8 cellular contexts compared by ENCODE assay signal in the genomic region with DNA sequence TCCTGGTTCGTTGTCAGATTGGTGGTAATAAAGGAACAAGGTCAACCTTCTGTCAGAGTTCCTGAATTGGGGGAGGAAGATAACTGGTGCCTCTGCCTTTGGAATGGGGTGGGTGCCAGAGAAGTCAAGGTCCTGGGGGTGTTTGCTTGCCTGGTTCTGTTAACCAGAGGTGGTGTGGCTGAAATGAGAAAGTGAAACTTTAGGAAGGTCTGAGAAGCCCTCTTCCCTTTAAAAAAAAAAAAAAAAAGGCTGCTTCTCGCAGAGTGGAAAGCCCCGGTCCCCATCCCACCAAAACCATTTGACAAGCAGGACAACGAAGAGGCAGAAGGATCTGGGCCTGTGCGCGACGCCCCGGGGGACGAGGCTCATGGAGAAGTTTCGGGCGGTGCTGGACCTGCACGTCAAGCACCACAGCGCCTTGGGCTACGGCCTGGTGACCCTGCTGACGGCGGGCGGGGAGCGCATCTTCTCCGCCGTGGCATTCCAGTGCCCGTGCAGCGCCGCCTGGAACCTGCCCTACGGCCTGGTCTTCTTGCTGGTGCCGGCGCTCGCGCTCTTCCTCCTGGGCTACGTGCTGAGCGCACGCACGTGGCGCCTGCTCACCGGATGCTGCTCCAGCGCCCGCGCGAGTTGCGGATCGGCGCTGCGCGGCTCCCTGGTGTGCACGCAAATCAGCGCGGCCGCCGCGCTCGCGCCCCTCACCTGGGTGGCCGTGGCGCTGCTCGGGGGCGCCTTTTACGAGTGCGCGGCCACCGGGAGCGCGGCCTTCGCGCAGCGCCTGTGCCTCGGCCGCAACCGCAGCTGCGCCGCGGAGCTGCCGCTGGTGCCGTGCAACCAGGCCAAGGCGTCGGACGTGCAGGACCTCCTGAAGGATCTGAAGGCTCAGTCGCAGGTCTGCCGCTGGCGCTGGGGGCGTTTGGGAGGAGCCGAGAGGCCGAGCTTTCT. TPM values are rescaled to one million over a fixed set of nuclear protein-coding genes. Genes with fewer than 3 reads are reported as not detected.
A peak's percentile ranks its signal among the peaks of the same experiment; 100 is the strongest.
DNase-seq lines count a peak whose midpoint lies in the region; ATAC-seq, FAIRE-seq and TF ChIP-seq lines count a peak whose summit lies in the region.

No MANE protein-coding gene starts in this region.

- peaks cover 23% of the 10 kb centered on the region for H3K4me1 Mint-ChIP-seq in activated T-cell treated with anti-CD3 and anti-CD28 coated beads, Interleukin-2, amount 50 U/mL, for 4 hours (ENCODE audit: low read depth)
- H3K4me1 Mint-ChIP-seq in Caco-2 (ENCODE audit: low read depth, unreplicated experiment), result no peaks in the 10 kb centered on the region

- H3K9me3 Mint-ChIP-seq in activated T-cell treated with anti-CD3 and anti-CD28 coated beads, Interleukin-2, amount 50 U/mL, for 4 hours, result no peaks in the 10 kb centered on the region
- H3K9me3 Mint-ChIP-seq in Caco-2 (ENCODE audit: unreplicated experiment), result no peaks in the 10 kb centered on the region

- no TSS peak for BruUV-seq in Caco-2 (replicated peaks; lab: Mats Ljungman, UMichigan)

- peak; percentile 61 for DNase-seq in GM12891 (ENCODE audit: insufficient read length, low spot score)
- peak; percentile 17 for DNase-seq in HFF-Myc (ENCODE audit: extremely low read depth, low read depth)
- peak; percentile 19 for DNase-seq in NCI-H1930 (lab: John Stamatoyannopoulos, UW)
- peak; percentile 40 for DNase-seq in activated T-cell treated with anti-CD3 and anti-CD28 coated beads, Interleukin-2, amount 50 U/mL, for 4 hours
- DNase-seq in foreskin melanocyte, result peak; percentile 38
- peak in 32 of 56 donors; percentile 1 to 72 (median 29) for DNase-seq in nucleus accumbens (lab: John Stamatoyannopoulos, UW)
- DNase-seq in upper lobe of left lung, result peak; percentile 57 to 91
- no peak for DNase-seq in Caco-2

- intact Hi-C loops in Caco-2 (cut with micrococcal nuclease; ENCODE audit: unreplicated experiment), result no loop called here

- no peak overlapping the region for H3K27ac Mint-ChIP-seq in Caco-2 (ENCODE audit: unreplicated experiment)

- H3K4me3 ChIP-seq in HFF-Myc (replicated peaks; ENCODE audit: low read depth, low read length) (peak overlapping the region; percentile 37), upper lobe of left lung (peak overlapping the region; percentile 12 to 61 (median 49)), Caco-2 (ENCODE audit: low read depth, low read length) (no peak overlapping the region)

- ATAC-seq in activated T-cell treated with anti-CD3 and anti-CD28 coated beads, Interleukin-2, amount 50 U/mL, for 4 hours, result peak; percentile 80 to 91
- peak; percentile 71 to 87 for ATAC-seq in upper lobe of left lung (ENCODE audit: low FRiP score in 2 of 2)

- H3K27me3 Mint-ChIP-seq in activated T-cell treated with anti-CD3 and anti-CD28 coated beads, Interleukin-2, amount 50 U/mL, for 4 hours (ENCODE audit: low read depth), result peaks cover 41% of the 10 kb centered on the region
- H3K27me3 Mint-ChIP-seq in Caco-2 (ENCODE audit: insufficient read depth, unreplicated experiment), result peaks cover 28% of the 10 kb centered on the region

- no peak for TF ChIP-seq POLR2A in GM12891 (IDR thresholded peaks at IDR 0.05; ENCODE audit: low read depth, low read length)
- peak in 1 of 4 donors; percentile 31 for TF ChIP-seq POLR2A in upper lobe of left lung (IDR thresholded peaks at IDR 0.05)

- TF ChIP-seq EP300 in upper lobe of left lung (IDR thresholded peaks at IDR 0.05), result no peak

- H3K27ac ChIP-seq in upper lobe of left lung, result peak overlapping the region in 3 of 4 donors; percentile 30 to 58 (median 57)

- CTCF ChIA-PET in Caco-2 (lab: Charles Lee), result interaction anchor here (0.6 kb wide), 1 partner anchor 64 kb away, joined by 3 read pairs; no protein-coding TSS in a partner anchor

- POLR2A ChIA-PET in Caco-2 (lab: Charles Lee), result no interaction called here

- FAIRE-seq in GM12891 (lab: Jason Lieb, UNC), result peak; percentile 96

- WGBS in upper lobe of left lung, 2 donors, result 6 to 22% methylated on average over 30 to 64 of the region's 81 CpGs

- peak overlapping the region; percentile 52 for H3K4me3 Mint-ChIP-seq in activated T-cell treated with anti-CD3 and anti-CD28 coated beads, Interleukin-2, amount 50 U/mL, for 4 hours
- H3K4me3 Mint-ChIP-seq in Caco-2 (ENCODE audit: unreplicated experiment), result no peak overlapping the region

- H3K27me3 ChIP-seq in upper lobe of left lung (no peaks in the 10 kb centered on the region), Caco-2 (replicated peaks; ENCODE audit: control insufficient read depth, insufficient read depth, low read length) (no peaks in the 10 kb centered on the region)

- no peaks in the 10 kb centered on the region for H3K36me3 Mint-ChIP-seq in activated T-cell treated with anti-CD3 and anti-CD28 coated beads, Interleukin-2, amount 50 U/mL, for 4 hours (ENCODE audit: insufficient read depth)
- H3K36me3 Mint-ChIP-seq in Caco-2 (ENCODE audit: insufficient read depth, unreplicated experiment), result no peaks in the 10 kb centered on the region

- H3K4me1 ChIP-seq in upper lobe of left lung (peaks cover 11 to 20% (median 15%) of the 10 kb centered on the region in 4 donors), Caco-2 (no peaks in the 10 kb centered on the region)

- H3K36me3 ChIP-seq in upper lobe of left lung (no peaks in the 10 kb centered on the region), Caco-2 (ENCODE audit: control insufficient read depth, insufficient read depth, low read length) (no peaks in the 10 kb centered on the region)

- no peaks in the 10 kb centered on the region for H3K9me3 ChIP-seq in upper lobe of left lung
- H3K9me3 ChIP-seq in Caco-2, result no peaks in the 10 kb centered on the region

- TF ChIP-seq CTCF in HFF-Myc (IDR thresholded peaks at IDR 0.05; ENCODE audit: low read depth, low read length, missing control alignments), result no peak
- TF ChIP-seq CTCF in upper lobe of left lung (IDR thresholded peaks at IDR 0.05), result no peak
- no peak for TF ChIP-seq CTCF in Caco-2 (IDR thresholded peaks at IDR 0.05; ENCODE audit: insufficient read depth in 1 of 2, low read depth in 1 of 2, low read length in 1 of 2, severe bottlenecking in 1 of 2, unreplicated experiment in 1 of 2)

TF ChIP-seq in GM12891, 5 proteins besides CTCF, POLR2A, EP300 and RAD21:
- no peak for TF ChIP-seq POLR2AphosphoS5 (IDR thresholded peaks at IDR 0.05; ENCODE audit: low read depth, low read length)

RNA-seq across cellular contexts. Expression of gene CALHM6, which starts 0.7 kb away (rescaled TPM):
- 33.1 TPM for polyA plus RNA-seq in GM12891 (2012; ENCODE audit: low read depth, missing spikeins)
- total RNA-seq in activated T-cell treated with anti-CD3 and anti-CD28 coated beads, Interleukin-2, amount 50 U/mL, for 4 hours, result 1 to 10 TPM; 1.5 to 2.3 (median 1.7) TPM
- 10 to 100 TPM in 1 of 6 donors, 1 to 10 TPM in 3, not detected in 2; 2.7 to 23.0 (median 7.1) TPM for total RNA-seq in upper lobe of left lung
- not detected in 2 replicates for total RNA-seq in Caco-2 (2022)

RNA-seq across cellular contexts. Expression of gene CALHM5, which starts 49.6 kb away (rescaled TPM):
- polyA plus RNA-seq in GM12891 (2012; ENCODE audit: low read depth, missing spikeins), result 0.01 TPM
- not detected for total RNA-seq in activated T-cell treated with anti-CD3 and anti-CD28 coated beads, Interleukin-2, amount 50 U/mL, for 4 hours
- total RNA-seq in upper lobe of left lung, result 1 to 10 TPM in 4 of 6 donors, under 1 TPM in 2; 0.76 to 2.9 (median 1.2) TPM
- total RNA-seq in Caco-2 (2022), result 1.1 and 1.3 TPM in 2 replicates

Comparison
In these comparisons a context has a peak if more than half of its experiments do, and no peak if none do; other contexts are left out.
1. DNase-seq: peak in GM12891 (single experiment), HFF-Myc (single experiment), NCI-H1930 (2 of 2), activated T-cell treated with anti-CD3 and anti-CD28 coated beads, Interleukin-2, amount 50 U/mL, for 4 hours (single experiment), foreskin melanocyte (single experiment), nucleus accumbens (32 of 56) and upper lobe of left lung (2 of 2); none in Caco-2 (0 of 2).